Comparison of ENCODE assay signal across 1 cellular context in the genomic region with DNA sequence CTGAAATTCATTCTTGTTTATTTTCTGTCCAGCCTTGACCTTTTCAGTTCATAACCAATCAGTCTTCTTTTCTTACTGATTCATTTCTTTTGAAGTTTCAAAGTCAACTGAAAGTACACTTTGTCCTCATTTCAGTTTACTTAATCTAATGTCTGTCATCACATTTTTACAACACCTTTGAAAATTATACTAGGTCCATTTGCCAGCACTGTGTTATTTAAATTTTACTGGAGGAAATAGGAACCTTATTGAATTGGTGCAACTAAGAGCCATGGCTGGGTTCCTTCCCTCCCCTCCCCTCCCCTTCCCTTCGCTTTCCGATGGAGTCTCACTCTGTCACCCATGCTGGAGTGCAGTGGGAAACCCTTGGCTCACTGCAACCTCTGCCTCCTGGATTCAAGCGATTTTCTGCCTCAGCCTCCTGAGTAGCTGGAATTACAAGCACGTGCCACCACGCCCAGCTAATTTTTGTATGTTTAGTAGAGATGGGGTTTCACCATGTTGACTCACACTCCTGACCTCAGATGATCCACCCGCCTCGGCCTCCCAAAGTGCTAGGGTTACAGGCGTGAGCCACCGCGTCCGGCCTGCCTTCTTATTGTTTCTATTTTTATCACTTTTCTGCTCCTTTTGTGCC.
TF ChIP-seq lines count a peak whose summit lies in the region.

No MANE protein-coding gene starts in this region.

TF ChIP-seq in HepG2, 621 proteins besides CTCF, POLR2A, EP300 and RAD21 (continued from another document and continues in another):
- TF ChIP-seq NFKBIZ (CRISPR knock-in tag; IDR thresholded peaks at IDR 0.05) (no peak), CENPT (CRISPR knock-in tag; IDR thresholded peaks at IDR 0.05; ENCODE audit: low read depth) (no peak), KMT2B (CRISPR knock-in tag; IDR thresholded peaks at IDR 0.05) (no peak), MEIS1 (CRISPR knock-in tag; IDR thresholded peaks at IDR 0.05; ENCODE audit: borderline replicate concordance) (no peak), ARHGAP35 (CRISPR knock-in tag; IDR thresholded peaks at IDR 0.05; ENCODE audit: borderline replicate concordance) (no peak), RFX5 (IDR thresholded peaks at IDR 0.05; ENCODE audit: low read depth, low read length) (no peak), ZHX2 (IDR thresholded peaks at IDR 0.05; ENCODE audit: low read depth) (no peak), ZHX2 (CRISPR knock-in tag; IDR thresholded peaks at IDR 0.05; ENCODE audit: borderline replicate concordance) (no peak), SOX6 (IDR thresholded peaks at IDR 0.05) (no peak), SOX6 (CRISPR knock-in tag; IDR thresholded peaks at IDR 0.05) (peak; percentile 92), ZNF460 (CRISPR knock-in tag; IDR thresholded peaks at IDR 0.05; ENCODE audit: borderline replicate concordance) (peak; percentile 99), SAP130 (CRISPR knock-in tag; IDR thresholded peaks at IDR 0.05; ENCODE audit: low read depth) (peak; percentile 69), CC2D1A (CRISPR knock-in tag; IDR thresholded peaks at IDR 0.05) (no peak), ZNF766 (CRISPR knock-in tag; IDR thresholded peaks at IDR 0.05; ENCODE audit: borderline replicate concordance) (no peak), ATRX (CRISPR knock-in tag; IDR thresholded peaks at IDR 0.05; ENCODE audit: borderline replicate concordance) (no peak), CBX2 (IDR thresholded peaks at IDR 0.05; ENCODE audit: low read depth, low read length) (no peak), CBX2 (CRISPR knock-in tag; IDR thresholded peaks at IDR 0.05; ENCODE audit: low read depth) (no peak), ASH2L (IDR thresholded peaks at IDR 0.05; ENCODE audit: insufficient read length, low read depth, low read length) (peak; percentile 95), ZNF878 (CRISPR knock-in tag; IDR thresholded peaks at IDR 0.05) (0 out of 2 replicates have a peak, but pooled peaks have one; percentile 35), CCDC6 (CRISPR knock-in tag; IDR thresholded peaks at IDR 0.05) (peak; percentile 46; the same call in 1 of the 2 replicates), MXD4 (CRISPR knock-in tag; IDR thresholded peaks at IDR 0.05) (peak; percentile 78; the same call in 1 of the 2 replicates), XRCC5 (optimal IDR thresholded peaks at IDR 0.05; ENCODE audit: low read length) (no peak), CEBPG (CRISPR knock-in tag; IDR thresholded peaks at IDR 0.05) (peak; percentile 37; the same call in 1 of the 2 replicates), IRF9 (CRISPR knock-in tag; IDR thresholded peaks at IDR 0.05; ENCODE audit: borderline replicate concordance) (no peak), PAXIP1 (CRISPR knock-in tag; conservative IDR thresholded peaks at IDR 0.05) (peak; percentile 90), ATF4 (CRISPR knock-in tag; IDR thresholded peaks at IDR 0.05) (peak in 1 of 2 experiments; percentile 84; a peak in 2 of 4 replicates), ZNF205 (CRISPR knock-in tag; IDR thresholded peaks at IDR 0.05) (no peak), SRSF1 (optimal IDR thresholded peaks at IDR 0.05; ENCODE audit: low read depth, low read length) (no peak), FOXK2 (IDR thresholded peaks at IDR 0.05) (peak; percentile 61; the same call in 1 of the 2 replicates), ZNF746 (CRISPR knock-in tag; IDR thresholded peaks at IDR 0.05) (no peak), ZMYM3 (CRISPR knock-in tag; IDR thresholded peaks at IDR 0.05) (peak; percentile 41; the same call in 1 of the 2 replicates), TCF12 (IDR thresholded peaks at IDR 0.05) (no peak), TCF12 (CRISPR knock-in tag; IDR thresholded peaks at IDR 0.05) (peak; percentile 68; the same call in 1 of the 2 replicates), CAMTA2 (CRISPR knock-in tag; IDR thresholded peaks at IDR 0.05; ENCODE audit: borderline replicate concordance) (no peak), PRMT3 (CRISPR knock-in tag; IDR thresholded peaks at IDR 0.05; ENCODE audit: borderline replicate concordance, low read depth) (no peak), ZNF780A (CRISPR knock-in tag; IDR thresholded peaks at IDR 0.05) (peak; percentile 50; the same call in 1 of the 2 replicates), FLYWCH1 (CRISPR knock-in tag; IDR thresholded peaks at IDR 0.05) (no peak), NKX3-1 (CRISPR knock-in tag; IDR thresholded peaks at IDR 0.05) (no peak), MAF1 (CRISPR knock-in tag; IDR thresholded peaks at IDR 0.05; ENCODE audit: borderline replicate concordance) (no peak), CREM (IDR thresholded peaks at IDR 0.05) (peak; percentile 51; the same call in 1 of the 2 replicates), CREM (CRISPR knock-in tag; IDR thresholded peaks at IDR 0.05) (no peak), KDM4B (CRISPR knock-in tag; IDR thresholded peaks at IDR 0.05) (no peak), SMYD3 (CRISPR knock-in tag; IDR thresholded peaks at IDR 0.05) (no peak), TOE1 (CRISPR knock-in tag; IDR thresholded peaks at IDR 0.05) (no peak), ZNF317 (CRISPR knock-in tag; IDR thresholded peaks at IDR 0.05) (no peak), ZNF282 (IDR thresholded peaks at IDR 0.05; ENCODE audit: partially characterized antibody) (no peak), ARNT (IDR thresholded peaks at IDR 0.05) (no peak)
- TF ChIP-seq, protein P1, sequence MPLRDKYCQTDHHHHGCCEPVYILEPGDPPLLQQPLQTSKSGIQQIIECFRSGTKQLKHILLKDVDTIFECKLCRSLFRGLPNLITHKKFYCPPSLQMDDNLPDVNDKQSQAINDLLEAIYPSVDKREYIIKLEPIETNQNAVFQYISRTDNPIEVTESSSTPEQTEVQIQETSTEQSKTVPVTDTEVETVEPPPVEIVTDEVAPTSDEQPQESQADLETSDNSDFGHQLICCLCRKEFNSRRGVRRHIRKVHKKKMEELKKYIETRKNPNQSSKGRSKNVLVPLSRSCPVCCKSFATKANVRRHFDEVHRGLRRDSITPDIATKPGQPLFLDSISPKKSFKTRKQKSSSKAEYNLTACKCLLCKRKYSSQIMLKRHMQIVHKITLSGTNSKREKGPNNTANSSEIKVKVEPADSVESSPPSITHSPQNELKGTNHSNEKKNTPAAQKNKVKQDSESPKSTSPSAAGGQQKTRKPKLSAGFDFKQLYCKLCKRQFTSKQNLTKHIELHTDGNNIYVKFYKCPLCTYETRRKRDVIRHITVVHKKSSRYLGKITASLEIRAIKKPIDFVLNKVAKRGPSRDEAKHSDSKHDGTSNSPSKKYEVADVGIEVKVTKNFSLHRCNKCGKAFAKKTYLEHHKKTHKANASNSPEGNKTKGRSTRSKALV (CRISPR knock-in tag; IDR thresholded peaks at IDR 0.05) = no peak
- TF ChIP-seq, protein P2, sequence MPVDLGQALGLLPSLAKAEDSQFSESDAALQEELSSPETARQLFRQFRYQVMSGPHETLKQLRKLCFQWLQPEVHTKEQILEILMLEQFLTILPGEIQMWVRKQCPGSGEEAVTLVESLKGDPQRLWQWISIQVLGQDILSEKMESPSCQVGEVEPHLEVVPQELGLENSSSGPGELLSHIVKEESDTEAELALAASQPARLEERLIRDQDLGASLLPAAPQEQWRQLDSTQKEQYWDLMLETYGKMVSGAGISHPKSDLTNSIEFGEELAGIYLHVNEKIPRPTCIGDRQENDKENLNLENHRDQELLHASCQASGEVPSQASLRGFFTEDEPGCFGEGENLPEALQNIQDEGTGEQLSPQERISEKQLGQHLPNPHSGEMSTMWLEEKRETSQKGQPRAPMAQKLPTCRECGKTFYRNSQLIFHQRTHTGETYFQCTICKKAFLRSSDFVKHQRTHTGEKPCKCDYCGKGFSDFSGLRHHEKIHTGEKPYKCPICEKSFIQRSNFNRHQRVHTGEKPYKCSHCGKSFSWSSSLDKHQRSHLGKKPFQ (CRISPR knock-in tag; IDR thresholded peaks at IDR 0.05; ENCODE audit: insufficient replicate concordance) = peak; percentile 43
- TF ChIP-seq, protein P3, sequence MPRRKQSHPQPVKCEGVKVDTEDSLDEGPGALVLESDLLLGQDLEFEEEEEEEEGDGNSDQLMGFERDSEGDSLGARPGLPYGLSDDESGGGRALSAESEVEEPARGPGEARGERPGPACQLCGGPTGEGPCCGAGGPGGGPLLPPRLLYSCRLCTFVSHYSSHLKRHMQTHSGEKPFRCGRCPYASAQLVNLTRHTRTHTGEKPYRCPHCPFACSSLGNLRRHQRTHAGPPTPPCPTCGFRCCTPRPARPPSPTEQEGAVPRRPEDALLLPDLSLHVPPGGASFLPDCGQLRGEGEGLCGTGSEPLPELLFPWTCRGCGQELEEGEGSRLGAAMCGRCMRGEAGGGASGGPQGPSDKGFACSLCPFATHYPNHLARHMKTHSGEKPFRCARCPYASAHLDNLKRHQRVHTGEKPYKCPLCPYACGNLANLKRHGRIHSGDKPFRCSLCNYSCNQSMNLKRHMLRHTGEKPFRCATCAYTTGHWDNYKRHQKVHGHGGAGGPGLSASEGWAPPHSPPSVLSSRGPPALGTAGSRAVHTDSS (CRISPR knock-in tag; conservative IDR thresholded peaks at IDR 0.05) = no peak
